ENCODE assay signal across 19 cellular contexts in genomic region chr1:96072021-96072420, GRCh38.
DNase-seq lines count a peak whose midpoint lies in the region.
"Had no signal": no experiment of that assay in that cellular context is flagged by ENCODE, and none has a peak within 500 bp of the region (broad histone marks: within the 10 kb centered on the region; RNA-seq: fewer than 3 reads in every experiment).

No MANE protein-coding gene starts in this region.

- intact Hi-C loops in posterior vena cava (cut with DNase I), result no loop called here

- peak; percentile 15 for DNase-seq in AG20443 (ENCODE audit: low spot score)
- DNase-seq in NCI-H446 treated with DMSO at 0.1 percent for 48 hours (lab: John Stamatoyannopoulos, UW), result peak; percentile 28
- peak; percentile 25 for DNase-seq in fibroblast of gingiva (ENCODE audit: low read depth)
- peak; percentile 2 for DNase-seq in iris pigment epithelial cell (ENCODE audit: low read depth)
- DNase-seq in iPS-NIHi7 (ENCODE audit: extremely low spot score), result no peak
- DNase-seq in posterior vena cava (ENCODE audit: low spot score), result no peak
- no peak for DNase-seq in mucosa of gallbladder (ENCODE audit: low spot score)
- no peak for DNase-seq in DMS 273 (lab: John Stamatoyannopoulos, UW; ENCODE audit: unreplicated experiment)
- DNase-seq: 8988T; ACHN; CD4-positive, CD25-positive, alpha-beta regulatory T cell; DMS53; GOT3; KBM-7; NCI-H1105 treated with DMSO at 0.1 percent for 48 hours; NCI-H2029; NCI-H526; Right ventricle myocardium superior; RPMI8226 had no signal

Comparison
In these comparisons a context has a peak if more than half of its experiments do, and no peak if none do; other contexts are left out.
1. DNase-seq: peak in AG20443 (single experiment), NCI-H446 treated with DMSO at 0.1 percent for 48 hours (single experiment), fibroblast of gingiva (single experiment) and iris pigment epithelial cell (single experiment); none in iPS-NIHi7 (single experiment), posterior vena cava (single experiment), mucosa of gallbladder (single experiment) and DMS 273 (single experiment).